Comparison of ENCODE assay signal across 27 cellular contexts in the genomic region with DNA sequence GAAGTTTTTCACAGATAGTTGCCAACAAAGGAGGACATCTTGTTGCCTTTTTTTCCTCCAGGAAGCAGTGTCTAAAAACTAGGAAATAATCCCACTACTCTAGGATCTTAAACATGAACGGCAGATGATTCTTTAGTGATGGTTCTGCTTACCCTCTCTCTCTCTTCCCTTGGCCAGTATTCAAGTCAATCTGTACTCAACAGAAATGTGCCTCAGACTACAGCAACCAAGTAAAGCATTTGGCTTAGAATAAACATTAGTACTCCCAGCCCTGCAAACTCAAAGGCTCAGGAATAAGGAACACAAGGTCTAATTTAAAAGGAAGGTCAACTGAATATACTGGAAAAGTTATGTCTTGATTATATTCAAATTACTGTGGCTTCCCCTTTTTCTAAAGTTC. TPM values are rescaled to one million over a fixed set of nuclear protein-coding genes. Genes with fewer than 3 reads are reported as not detected.
A peak's percentile ranks its signal among the peaks of the same experiment; 100 is the strongest.
DNase-seq lines count a peak whose midpoint lies in the region; TF ChIP-seq lines count a peak whose summit lies in the region.
"Had no signal": no experiment of that assay in that cellular context is flagged by ENCODE, and none has a peak within 500 bp of the region (broad histone marks: within the 10 kb centered on the region; RNA-seq: fewer than 3 reads in every experiment).

No MANE protein-coding gene starts in this region.

- TF ChIP-seq CTCF in nephron (IDR thresholded peaks at IDR 0.05; ENCODE audit: unreplicated experiment in 3 of 3) (no peak), osteoblast (IDR thresholded peaks at IDR 0.05; ENCODE audit: extremely low read depth, low read depth, low read length) (no peak)

- DNase-seq in G401 (ENCODE audit: low spot score) (peak; percentile 38), OCI-M1 (lab: John Stamatoyannopoulos, UW) (peak; percentile 11), fibroblast of peridontal ligament (ENCODE audit: extremely low read depth) (peak; percentile 70), NCI-H1694 (lab: John Stamatoyannopoulos, UW) (no peak), SHP77 treated with DMSO at 0.1 percent for 48 hours (lab: John Stamatoyannopoulos, UW) (no peak), osteoblast (ENCODE audit: insufficient read length, low spot score, missing footprints) (no peak)
- DNase-seq in activated T-cell treated with anti-CD3 and anti-CD28 coated beads, Interleukin-2, amount 50 U/mL, for 1 hour: no peak
- DNase-seq: activated naive CD4-positive, alpha-beta T cell treated with anti-CD3 and anti-CD28 coated beads for 36 hours; Calu3; colonic mucosa; effector memory CD4-positive, alpha-beta T cell; gastrocnemius medialis; hypothalamus; immature natural killer cell; natural killer cell; NCI-H187; NCI-H526; pancreas; Peyer's patch; SJCRH30; stimulated activated CD4-positive, alpha-beta T cell treated with anti-CD3 and anti-CD28 coated beads, Interleukin-4, amount 100 ng/mL, for 1 hour; T1000 had no signal

- H3K4me1 ChIP-seq in osteoblast (ENCODE audit: insufficient read depth, low read length): peaks cover 8% of the 10 kb centered on the region

- peaks cover 99% of the 10 kb centered on the region for H3K79me2 ChIP-seq in osteoblast (ENCODE audit: insufficient read depth, low read length)

- H3K4me3 ChIP-seq in osteoblast (ENCODE audit: insufficient read depth, low read length): no peak overlapping the region
- H3K4me3 ChIP-seq: colonic mucosa, gastrocnemius medialis, GM23338, pancreas, Peyer's patch, SJCRH30, suprapubic skin had no signal

- no peaks in the 10 kb centered on the region for H3K9me3 ChIP-seq in osteoblast (ENCODE audit: low read depth, low read length)
- H3K9me3 ChIP-seq: colonic mucosa, gastrocnemius medialis, pancreas, Peyer's patch, SJCRH30, suprapubic skin had no signal

- peaks cover 61% of the 10 kb centered on the region for H3K4me1 Mint-ChIP-seq in nephron

- no peaks in the 10 kb centered on the region for H3K36me3 ChIP-seq in osteoblast (ENCODE audit: insufficient read depth, low read length)
- H3K36me3 ChIP-seq: colonic mucosa, gastrocnemius medialis, pancreas, Peyer's patch, SJCRH30, suprapubic skin had no signal

- no peaks in the 10 kb centered on the region for H3K27me3 Mint-ChIP-seq in nephron (ENCODE audit: low read depth)
- H3K27me3 Mint-ChIP-seq: IgD-negative memory B cell had no signal

- H3K4me2 ChIP-seq in osteoblast (ENCODE audit: insufficient read depth, low read length): no peak overlapping the region
- H3K4me2 ChIP-seq: GM23338 had no signal

- no peak overlapping the region for H3K27ac ChIP-seq in osteoblast (ENCODE audit: low read depth, low read length)
- H3K27ac ChIP-seq: colonic mucosa, Peyer's patch, SJCRH30, suprapubic skin had no signal

- no peak overlapping the region for H3K4me3 Mint-ChIP-seq in nephron
- H3K4me3 Mint-ChIP-seq: activated naive CD4-positive, alpha-beta T cell treated with anti-CD3 and anti-CD28 coated beads for 36 hours; CD14-positive monocyte; GM23338; IgD-negative memory B cell; immature natural killer cell; natural killer cell had no signal

- peak overlapping the region in 2 of 3 experiments; percentile 1 to 21 for H3K27ac Mint-ChIP-seq in nephron
- H3K27ac Mint-ChIP-seq: activated naive CD4-positive, alpha-beta T cell treated with anti-CD3 and anti-CD28 coated beads for 36 hours; GM23338; IgD-negative memory B cell; immature natural killer cell; natural killer cell had no signal

- H2AFZ ChIP-seq in osteoblast (ENCODE audit: low read length): no peak overlapping the region
- H2AFZ ChIP-seq: GM23338 had no signal

- H4K20me1 ChIP-seq in osteoblast (ENCODE audit: insufficient read depth, low read length): peaks cover 58% of the 10 kb centered on the region

- H3K36me3 Mint-ChIP-seq in nephron (ENCODE audit: low read depth): no peaks in the 10 kb centered on the region
- H3K36me3 Mint-ChIP-seq: immature natural killer cell, natural killer cell had no signal

- in situ Hi-C loops in G401 (cut with HindIII; ENCODE audit: low sequenced_read_pairs): no loop called here

- H3K9me3 Mint-ChIP-seq in nephron: no peaks in the 10 kb centered on the region
- H3K9me3 Mint-ChIP-seq: activated naive CD4-positive, alpha-beta T cell treated with anti-CD3 and anti-CD28 coated beads for 36 hours; CD14-positive monocyte; GM23338; IgD-negative memory B cell; immature natural killer cell; natural killer cell had no signal

- no peaks in the 10 kb centered on the region for H3K27me3 ChIP-seq in osteoblast (ENCODE audit: insufficient read depth, low read length)
- H3K27me3 ChIP-seq: colonic mucosa, gastrocnemius medialis, pancreas, Peyer's patch, SJCRH30, suprapubic skin had no signal

RNA-seq across cellular contexts. Expression of gene NPTN, which starts 8.7 kb away (rescaled TPM):
- total RNA-seq in G401 (2014; rRNA removed; shearing (Covaris generic)): 74.7 and 82.0 TPM in 2 replicates
- total RNA-seq in osteoblast: 116 and 130 TPM in 2 replicates

RNA-seq across cellular contexts. Expression of gene CD276, which starts 59.7 kb away (rescaled TPM):
- total RNA-seq in G401 (2014; rRNA removed; shearing (Covaris generic)): 85.5 and 108 TPM in 2 replicates
- total RNA-seq in osteoblast: 145 and 154 TPM in 2 replicates
- total RNA-seq: natural killer cell had no signal

Comparison
In these comparisons a context has a peak if more than half of its experiments do, and no peak if none do; other contexts are left out.
1. DNase-seq: peak in G401 (single experiment), OCI-M1 (single experiment) and fibroblast of peridontal ligament (single experiment); none in NCI-H1694 (single experiment), SHP77 treated with DMSO at 0.1 percent for 48 hours (single experiment), activated T-cell treated with anti-CD3 and anti-CD28 coated beads, Interleukin-2, amount 50 U/mL, for 1 hour (single experiment) and osteoblast (single experiment).